Comparison of ENCODE assay signal across 21 cellular contexts in genomic region chr13:90618133-90618532, GRCh38.
"Had no signal": no experiment of that assay in that cellular context is flagged by ENCODE, and none has a peak within 500 bp of the region (broad histone marks: within the 10 kb centered on the region; RNA-seq: fewer than 3 reads in every experiment).

No MANE protein-coding gene starts in this region.

- H3K36me3 ChIP-seq: cardiac muscle cell, heart left ventricle, sigmoid colon, stomach, transverse colon had no signal

- H3K4me2 ChIP-seq: smooth muscle cell had no signal

- FAIRE-seq: urothelium cell line had no signal

- ATAC-seq: activated CD4-positive, CD25-positive, alpha-beta regulatory T cell treated with anti-CD3 and anti-CD28 coated beads, Interleukin-2, amount 50 U/mL, for 24 hours; activated CD8-positive, alpha-beta memory T cell treated with anti-CD3 and anti-CD28 coated beads, Interleukin-2, amount 10 ng/mL, durations not matched to agents 7 days and 5 days; activated CD8-positive, alpha-beta T cell treated with anti-CD3 and anti-CD28 coated beads for 36 hours; heart left ventricle; left cardiac atrium; stimulated activated memory B cell treated with anti-CD40 and anti-IgM and Interleukin-4, amounts not matched to agents 10 μg/mL and 1 μg/mL and 100 μg/mL, for 72 hours had no signal

- H3K4me1 Mint-ChIP-seq: activated CD4-positive, alpha-beta T cell treated with anti-CD3 and anti-CD28 coated beads, Interleukin-2, amount 10 ng/mL, durations not matched to agents 7 days and 5 days; activated CD8-positive, alpha-beta memory T cell treated with anti-CD3 and anti-CD28 coated beads, Interleukin-2, amount 10 ng/mL, durations not matched to agents 7 days and 5 days; activated naive CD4-positive, alpha-beta T cell treated with anti-CD3 and anti-CD28 coated beads, Interleukin-2, amount 10 ng/mL, durations not matched to agents 7 days and 5 days; memory B cell; neural crest cell; stimulated activated memory B cell treated with anti-CD40 and anti-IgM and Interleukin-4, amounts not matched to agents 10 μg/mL and 1 μg/mL and 100 μg/mL, for 72 hours had no signal

- H3K9me3 ChIP-seq: heart left ventricle, sigmoid colon, transverse colon had no signal

- H3K27ac Mint-ChIP-seq: activated CD4-positive, alpha-beta T cell treated with anti-CD3 and anti-CD28 coated beads, Interleukin-2, amount 10 ng/mL, durations not matched to agents 7 days and 5 days; activated CD8-positive, alpha-beta memory T cell treated with anti-CD3 and anti-CD28 coated beads, Interleukin-2, amount 10 ng/mL, durations not matched to agents 7 days and 5 days; activated CD8-positive, alpha-beta T cell treated with anti-CD3 and anti-CD28 coated beads for 36 hours; activated naive CD4-positive, alpha-beta T cell treated with anti-CD3 and anti-CD28 coated beads, Interleukin-2, amount 10 ng/mL, durations not matched to agents 7 days and 5 days; memory B cell; stimulated activated memory B cell treated with anti-CD40 and anti-IgM and Interleukin-4, amounts not matched to agents 10 μg/mL and 1 μg/mL and 100 μg/mL, for 72 hours had no signal

- H3K27me3 ChIP-seq: cardiac muscle cell, heart left ventricle, sigmoid colon, stomach, transverse colon had no signal

- H3K4me1 ChIP-seq: heart left ventricle, sigmoid colon, stomach, transverse colon had no signal

- H3K27me3 Mint-ChIP-seq: activated CD4-positive, alpha-beta T cell treated with anti-CD3 and anti-CD28 coated beads, Interleukin-2, amount 10 ng/mL, durations not matched to agents 7 days and 5 days; activated CD8-positive, alpha-beta memory T cell treated with anti-CD3 and anti-CD28 coated beads, Interleukin-2, amount 10 ng/mL, durations not matched to agents 7 days and 5 days; activated CD8-positive, alpha-beta T cell treated with anti-CD3 and anti-CD28 coated beads for 36 hours; activated naive CD4-positive, alpha-beta T cell treated with anti-CD3 and anti-CD28 coated beads, Interleukin-2, amount 10 ng/mL, durations not matched to agents 7 days and 5 days; memory B cell; stimulated activated memory B cell treated with anti-CD40 and anti-IgM and Interleukin-4, amounts not matched to agents 10 μg/mL and 1 μg/mL and 100 μg/mL, for 72 hours had no signal

- H3K4me3 ChIP-seq: cardiac muscle cell, heart left ventricle, sigmoid colon, smooth muscle cell, stomach, transverse colon had no signal

- H3K4me3 Mint-ChIP-seq: activated CD4-positive, alpha-beta T cell treated with anti-CD3 and anti-CD28 coated beads, Interleukin-2, amount 10 ng/mL, durations not matched to agents 7 days and 5 days; activated CD8-positive, alpha-beta memory T cell treated with anti-CD3 and anti-CD28 coated beads, Interleukin-2, amount 10 ng/mL, durations not matched to agents 7 days and 5 days; activated CD8-positive, alpha-beta T cell treated with anti-CD3 and anti-CD28 coated beads for 36 hours; activated naive CD4-positive, alpha-beta T cell treated with anti-CD3 and anti-CD28 coated beads, Interleukin-2, amount 10 ng/mL, durations not matched to agents 7 days and 5 days; memory B cell; neural crest cell; stimulated activated memory B cell treated with anti-CD40 and anti-IgM and Interleukin-4, amounts not matched to agents 10 μg/mL and 1 μg/mL and 100 μg/mL, for 72 hours had no signal

- DNase-seq: activated CD4-positive, alpha-beta T cell treated with anti-CD3 and anti-CD28 coated beads, Interleukin-2, amount 10 ng/mL, durations not matched to agents 7 days and 5 days; activated CD8-positive, alpha-beta memory T cell treated with anti-CD3 and anti-CD28 coated beads, Interleukin-2, amount 10 ng/mL, durations not matched to agents 7 days and 5 days; activated CD8-positive, alpha-beta T cell treated with anti-CD3 and anti-CD28 coated beads for 36 hours; activated effector memory CD4-positive, alpha-beta T cell treated with anti-CD3 and anti-CD28 coated beads, Interleukin-2, amount 50 U/mL, for 16 hours; activated naive CD4-positive, alpha-beta T cell treated with anti-CD3 and anti-CD28 coated beads, Interleukin-2, amount 10 ng/mL, durations not matched to agents 7 days and 5 days; activated T-cell treated with anti-CD3 and anti-CD28 coated beads for 4 hours; heart left ventricle; islet precursor cell; left cardiac atrium; sigmoid colon; stimulated activated CD4-positive, alpha-beta T cell treated with anti-CD3 and anti-CD28 coated beads, Interleukin-15, amount 100 ng/mL, for 24 hours; stomach; transverse colon had no signal

- H3K27ac ChIP-seq: cardiac muscle cell, heart left ventricle, sigmoid colon, stomach, transverse colon, VCaP had no signal

- H3K36me3 Mint-ChIP-seq: activated CD8-positive, alpha-beta memory T cell treated with anti-CD3 and anti-CD28 coated beads, Interleukin-2, amount 10 ng/mL, durations not matched to agents 7 days and 5 days; activated naive CD4-positive, alpha-beta T cell treated with anti-CD3 and anti-CD28 coated beads, Interleukin-2, amount 10 ng/mL, durations not matched to agents 7 days and 5 days; memory B cell; stimulated activated memory B cell treated with anti-CD40 and anti-IgM and Interleukin-4, amounts not matched to agents 10 μg/mL and 1 μg/mL and 100 μg/mL, for 72 hours had no signal
